8 cellular contexts compared by ENCODE assay signal in genomic region chr11:119106564-119107537, GRCh38. TPM values are rescaled to one million over a fixed set of nuclear protein-coding genes. Genes with fewer than 3 reads are reported as not detected.
DNase-seq lines count a peak whose midpoint lies in the region; ATAC-seq and TF ChIP-seq lines count a peak whose summit lies in the region.

C2CD2L (plus strand) TSS chr11:119107344; CDS start chr11:119107742, 398 bp downstream.

- TF ChIP-seq POLR2A in upper lobe of left lung (IDR thresholded peaks at IDR 0.05), result peak in 2 of 4 donors; percentile 24 to 71

- H3K27me3 Mint-ChIP-seq in T-cell, result no peaks in the 10 kb centered on the region

- H3K4me3 ChIP-seq in GM12864 (ENCODE audit: low read depth, low read length) (peak within 1 kb of the TSS; percentile 89), adipocyte (ENCODE audit: low read length) (peak within 1 kb of the TSS; percentile 91), heart right ventricle (peak within 1 kb of the TSS; percentile 72 to 100 (median 89)), upper lobe of left lung (peak within 1 kb of the TSS; percentile 67 to 99 (median 86))

- peaks cover 15% of the 10 kb centered on the region for H3K36me3 Mint-ChIP-seq in T-cell

- peak within 1 kb of the TSS; percentile 81 to 94 (median 92) for H3K4me3 Mint-ChIP-seq in T-cell

- TF ChIP-seq CTCF in GM12864 (IDR thresholded peaks at IDR 0.05; ENCODE audit: low read depth, low read length, missing control alignments), result no peak
- TF ChIP-seq CTCF in heart right ventricle (IDR thresholded peaks at IDR 0.05), result no peak
- TF ChIP-seq CTCF in upper lobe of left lung (IDR thresholded peaks at IDR 0.05), result no peak

- no peak for TF ChIP-seq EP300 in upper lobe of left lung (IDR thresholded peaks at IDR 0.05)

- H3K27ac Mint-ChIP-seq in T-cell, result peak within 1 kb of the TSS; percentile 86 to 89

- H3K27ac ChIP-seq in heart right ventricle, result peak within 1 kb of the TSS; percentile 1 to 91 (median 78)
- peak within 1 kb of the TSS; percentile 81 to 93 (median 87) for H3K27ac ChIP-seq in upper lobe of left lung

- WGBS in heart right ventricle, 2 donors, result 0% methylated on average over 48 to 49 of the region's 49 CpGs
- 1 to 2% methylated on average over 16 to 28 of the region's 49 CpGs for WGBS in upper lobe of left lung, 2 donors

- H3K9me3 Mint-ChIP-seq in T-cell, result no peaks in the 10 kb centered on the region

- H3K27me3 ChIP-seq in adipocyte (replicated peaks; ENCODE audit: control insufficient read depth, insufficient read depth, low read length), result no peaks in the 10 kb centered on the region
- no peaks in the 10 kb centered on the region for H3K27me3 ChIP-seq in heart right ventricle
- H3K27me3 ChIP-seq in upper lobe of left lung, result no peaks in the 10 kb centered on the region

- CTCF ChIA-PET in T-cell (lab: Charles Lee), result interaction anchor here in 1 of 2 donors (0.6 to 1.4 kb wide), 9 partner anchors 8 to 231 kb away, joined by 3 to 8 read pairs (median 5); partner anchors contain the start of genes HINFP and VPS11

- H3K9ac ChIP-seq in adipocyte (ENCODE audit: low read length), result peak within 1 kb of the TSS; percentile 91

- H3K9me3 ChIP-seq in adipocyte (ENCODE audit: control insufficient read depth, low read length) (no peaks in the 10 kb centered on the region), heart right ventricle (no peaks in the 10 kb centered on the region), upper lobe of left lung (no peaks in the 10 kb centered on the region)

- intact Hi-C loops in heart right ventricle (cut with DNase I) (loop anchor here in 2 of 10 donors (10.0 kb wide), 1 partner anchor 88 kb away; no protein-coding TSS in a partner anchor), posterior vena cava (cut with DNase I) (no loop called here)

- peak; percentile 72 for ATAC-seq in HG02763 (IDR thresholded peaks at IDR 0.05; ENCODE audit: unreplicated experiment)
- ATAC-seq in T-cell (replicated peaks in 1 of 4), result peak; percentile 88 to 93 (median 89)
- peak; percentile 91 to 95 (median 94) for ATAC-seq in heart right ventricle
- ATAC-seq in upper lobe of left lung (ENCODE audit: low FRiP score in 2 of 2), result peak; percentile 94 to 96

- peak; percentile 84 for DNase-seq in GM12864 (ENCODE audit: low read depth)
- peak; percentile 60 for DNase-seq in NCI-H1436 treated with DMSO at 0.1 percent for 48 hours (lab: John Stamatoyannopoulos, UW)
- peak; percentile 68 to 91 (median 83) for DNase-seq in T-cell
- peak; percentile 97 for DNase-seq in adipocyte (ENCODE audit: low read depth)
- DNase-seq in heart right ventricle, result peak; percentile 88 to 91
- peak; percentile 97 for DNase-seq in posterior vena cava (ENCODE audit: low spot score)
- DNase-seq in upper lobe of left lung, result peak; percentile 96 to 98

- H3K4me1 ChIP-seq in adipocyte (ENCODE audit: control insufficient read depth, insufficient read depth, low read length), result peaks cover 22% of the 10 kb centered on the region
- H3K4me1 ChIP-seq in heart right ventricle, result peaks cover 15 to 56% (median 38%) of the 10 kb centered on the region in 9 donors
- H3K4me1 ChIP-seq in upper lobe of left lung, result peaks cover 29 to 53% (median 32%) of the 10 kb centered on the region in 4 donors

- peaks cover 49 to 61% (median 57%) of the 10 kb centered on the region in 3 donors for H3K4me1 Mint-ChIP-seq in T-cell

- POLR2A ChIA-PET in T-cell (lab: Charles Lee), result interaction anchor here (0.5 to 2.1 kb wide), 6 partner anchors 12 to 121 kb away, joined by 5 to 9 read pairs (median 8); partner anchors contain the start of genes HINFP (in 1 of the 2), HMBS (in 1 of the 2) and VPS11 (in 1 of the 2)

- H3K36me3 ChIP-seq in adipocyte (ENCODE audit: control insufficient read depth, insufficient read depth, low read length, severe bottlenecking), result peaks cover 13% of the 10 kb centered on the region
- H3K36me3 ChIP-seq in heart right ventricle, result peaks cover 0 to 22% (median 1%) of the 10 kb centered on the region in 9 donors
- peaks cover 9 to 19% (median 13%) of the 10 kb centered on the region in 4 donors for H3K36me3 ChIP-seq in upper lobe of left lung

RNA-seq across cellular contexts. Expression of gene C2CD2L, which starts in this region (rescaled TPM):
- 10 to 100 TPM; 18.9 to 36.4 (median 30.6) TPM for total RNA-seq in T-cell
- total RNA-seq in heart right ventricle, result 10 to 100 TPM in 3 of 10 donors, 1 to 10 TPM in 7; 6.6 to 13.7 (median 8.4) TPM
- 10 to 100 TPM in 1 of 2 donors, 1 to 10 TPM in 1; 6.1 to 11.6 TPM for polyA plus RNA-seq in heart right ventricle
- total RNA-seq in posterior vena cava, result 1 to 10 TPM; 7.4 to 8.5 TPM
- 10 to 100 TPM; 13.0 to 26.2 (median 19.8) TPM for total RNA-seq in upper lobe of left lung

Comparison
In these comparisons a context has a peak if more than half of its experiments do, and no peak if none do; other contexts are left out.
1. Peak in every context shown above with its lines: DNase-seq, ATAC-seq, H3K4me3 ChIP-seq and H3K27ac ChIP-seq.